ENCODE assay signal across 11 cellular contexts in the genomic region with DNA sequence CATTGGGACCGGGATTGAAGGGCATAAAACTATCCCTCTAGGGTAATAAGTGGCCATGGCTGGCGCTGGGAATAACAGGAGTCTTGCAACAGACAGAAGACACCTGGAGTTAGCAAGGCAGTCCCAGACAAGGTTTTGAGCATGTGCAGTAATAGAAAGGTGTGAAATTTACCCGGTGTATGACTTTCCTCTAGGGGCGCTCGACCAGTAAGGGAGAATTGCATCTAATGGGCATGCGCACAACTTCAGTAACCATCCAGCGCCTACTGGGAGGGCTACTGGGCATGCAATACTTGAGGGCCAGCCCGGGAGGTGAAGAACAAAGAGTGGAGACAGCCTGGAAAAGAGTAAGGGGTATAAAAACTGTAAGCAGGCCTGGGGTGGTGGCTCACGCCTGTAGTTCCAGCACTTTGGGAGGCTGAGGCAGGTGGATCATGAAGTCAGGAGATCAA. TPM values are rescaled to one million over a fixed set of nuclear protein-coding genes. Genes with fewer than 3 reads are reported as not detected.
DNase-seq lines count a peak whose midpoint lies in the region; TF ChIP-seq lines count a peak whose summit lies in the region.
"Had no signal": no experiment of that assay in that cellular context is flagged by ENCODE, and none has a peak within 500 bp of the region (broad histone marks: within the 10 kb centered on the region; RNA-seq: fewer than 3 reads in every experiment).

No MANE protein-coding gene starts in this region.

- H3K9ac ChIP-seq in endodermal cell (ENCODE audit: extremely low read depth, low read length, poor library complexity, severe bottlenecking) = no peak overlapping the region
- H3K9ac ChIP-seq: BLaER1 had no signal

- H3K9me3 ChIP-seq in endodermal cell (ENCODE audit: control insufficient read depth, low read length) (no peaks in the 10 kb centered on the region), testis (no peaks in the 10 kb centered on the region)
- H3K9me3 ChIP-seq: BLaER1, gastrocnemius medialis had no signal

- H3K4me1 Mint-ChIP-seq in endodermal cell = peaks cover 16% of the 10 kb centered on the region

- WGBS in endodermal cell (ENCODE audit: insufficient coverage in 1 of 2, insufficient read length in 1 of 2), 2 experiments = 92 to 100% methylated on average over 8 to 9 of the region's 9 CpGs
- WGBS in testis, 2 donors = 66 to 72% methylated on average over 8 to 9 of the region's 9 CpGs

- no peaks in the 10 kb centered on the region for H3K36me3 ChIP-seq in endodermal cell (ENCODE audit: control insufficient read depth, insufficient read depth, low read length)
- H3K36me3 ChIP-seq in testis (ENCODE audit: low read depth, missing control alignments) = no peaks in the 10 kb centered on the region
- H3K36me3 ChIP-seq: BLaER1, gastrocnemius medialis had no signal

- no peak overlapping the region for H3K27ac ChIP-seq in endodermal cell (ENCODE audit: low read depth, low read length)
- no peak overlapping the region for H3K27ac ChIP-seq in testis
- H3K27ac ChIP-seq: BLaER1, gastrocnemius medialis had no signal

- no peak overlapping the region for H3K27ac Mint-ChIP-seq in endodermal cell

- H3K4me1 ChIP-seq in endodermal cell (ENCODE audit: control insufficient read depth, insufficient read depth, low read length) (peaks cover 6% of the 10 kb centered on the region), testis (no peaks in the 10 kb centered on the region)

- intact Hi-C loops in testis (cut with DNase I; ENCODE audit: low total_unique reads) = loop anchor here (10.0 kb wide), 1 partner anchor 94 kb away; a partner anchor contains a TSS

- H3K36me3 Mint-ChIP-seq in endodermal cell (ENCODE audit: low read depth) = no peaks in the 10 kb centered on the region

- TF ChIP-seq CTCF in endodermal cell (conservative IDR thresholded peaks at IDR 0.05) = peak; percentile 37
- peak in 1 of 3 experiments; percentile 2 for TF ChIP-seq CTCF in testis (IDR thresholded peaks at IDR 0.05)
- TF ChIP-seq CTCF in GM13977 (IDR thresholded peaks at IDR 0.05; ENCODE audit: extremely low read depth, insufficient read depth, missing control alignments) = no peak

- H3K9me3 Mint-ChIP-seq in endodermal cell = peaks cover 16% of the 10 kb centered on the region

- in situ Hi-C loops in GM13977 (cut with MboI; ENCODE audit: low pct_unique_long_range_greater_than_20kb, low sequenced_read_pairs, unreplicated experiment) = no loop called here

- H3K27me3 ChIP-seq in endodermal cell (ENCODE audit: control insufficient read depth, insufficient read depth, low read length, poor library complexity, severe bottlenecking) (no peaks in the 10 kb centered on the region), testis (no peaks in the 10 kb centered on the region)
- H3K27me3 ChIP-seq: BLaER1, gastrocnemius medialis had no signal

- H3K4me3 ChIP-seq in endodermal cell (ENCODE audit: low read length) = no peak overlapping the region
- no peak overlapping the region for H3K4me3 ChIP-seq in testis
- H3K4me3 ChIP-seq: BLaER1, gastrocnemius medialis had no signal

- H3K4me3 Mint-ChIP-seq in endodermal cell = no peak overlapping the region

- peaks cover 3% of the 10 kb centered on the region for H3K27me3 Mint-ChIP-seq in endodermal cell (ENCODE audit: insufficient read depth)

- peak; percentile 53 for DNase-seq in activated effector memory CD4-positive, alpha-beta T cell treated with anti-CD3 and anti-CD28 coated beads, Interleukin-2, amount 50 U/mL, for 16 hours
- DNase-seq in activated effector memory CD4-positive, alpha-beta T cell treated with Interleukin-2 at 50 U/mL for 16 hours = no peak
- DNase-seq in OCI-M1 (lab: John Stamatoyannopoulos, UW) (peak; percentile 67), endodermal cell (peak; percentile 43), testis (peak; percentile 56), hypothalamus (lab: John Stamatoyannopoulos, UW) (no peak), NCI-H1436 treated with DMSO at 0.1 percent for 48 hours (lab: John Stamatoyannopoulos, UW) (no peak), GM13977 (ENCODE audit: low spot score) (no peak)
- DNase-seq: gastrocnemius medialis, NCI-H187 had no signal

- TF ChIP-seq POLR2A in testis (IDR thresholded peaks at IDR 0.05) = no peak

RNA-seq across cellular contexts. Expression of a gene that starts 32.7 kb away (rescaled TPM):
- total RNA-seq in endodermal cell = 100 to 1,000 TPM; 128 to 150 TPM
- polyA plus RNA-seq in endodermal cell (2013, experiment 1 of 2) = 39.0 TPM
- 39.4 TPM for polyA plus RNA-seq in endodermal cell (2013, experiment 2 of 2)
- total RNA-seq in testis = 100 to 1,000 TPM; 203 to 281 TPM
- polyA plus RNA-seq in testis (ENCODE audit: insufficient read depth, low read depth, low replicate concordance) = 348 TPM

RNA-seq across cellular contexts. Expression of a gene that starts 35.5 kb away (rescaled TPM):
- total RNA-seq in endodermal cell (100 to 1,000 TPM; 192 to 390 TPM), testis (10 to 100 TPM; 33.9 to 60.0 TPM)
- polyA plus RNA-seq in endodermal cell (2013, experiment 1 of 2) = 39.8 TPM
- 48.5 TPM for polyA plus RNA-seq in endodermal cell (2013, experiment 2 of 2)
- 19.1 TPM for polyA plus RNA-seq in testis (ENCODE audit: insufficient read depth, low read depth, low replicate concordance)

Comparison
In these comparisons a context has a peak if more than half of its experiments do, and no peak if none do; other contexts are left out.
1. DNase-seq: peak in activated effector memory CD4-positive, alpha-beta T cell treated with anti-CD3 and anti-CD28 coated beads, Interleukin-2, amount 50 U/mL, for 16 hours (single experiment), OCI-M1 (single experiment), endodermal cell (single experiment) and testis (single experiment); none in activated effector memory CD4-positive, alpha-beta T cell treated with Interleukin-2 at 50 U/mL for 16 hours (single experiment), hypothalamus (0 of 51), NCI-H1436 treated with DMSO at 0.1 percent for 48 hours (single experiment) and GM13977 (single experiment).